ENCODE assay signal across 25 cellular contexts in genomic region chr21:44335266-44336059, GRCh38. TPM values are rescaled to one million over a fixed set of nuclear protein-coding genes. Genes with fewer than 3 reads are reported as not detected.
DNase-seq lines count a peak whose midpoint lies in the region; ATAC-seq, FAIRE-seq and TF ChIP-seq lines count a peak whose summit lies in the region.
"Had no signal": no experiment of that assay in that cellular context is flagged by ENCODE, and none has a peak within 500 bp of the region (broad histone marks: within the 10 kb centered on the region; RNA-seq: fewer than 3 reads in every experiment).

No MANE protein-coding gene starts in this region.

- TF ChIP-seq EP300 in tibial nerve (IDR thresholded peaks at IDR 0.05) = no peak

- TF ChIP-seq POLR2A in tibial nerve (IDR thresholded peaks at IDR 0.05) = no peak

- H3K4me1 Mint-ChIP-seq in neural crest cell (peaks cover 32% of the 10 kb centered on the region), immature natural killer cell (peaks cover 17 to 25% of the 10 kb centered on the region in 2 donors)

- H3K4me3 Mint-ChIP-seq in neural crest cell = peak overlapping the region; percentile 51
- no peak overlapping the region for H3K4me3 Mint-ChIP-seq in immature natural killer cell
- H3K4me3 Mint-ChIP-seq: CD14-positive monocyte had no signal

- H3K27me3 ChIP-seq in right cardiac atrium (ENCODE audit: control insufficient read depth, insufficient read depth) (no peaks in the 10 kb centered on the region), right atrium auricular region (no peaks in the 10 kb centered on the region), tibial nerve (no peaks in the 10 kb centered on the region)

- H3K27ac ChIP-seq in right cardiac atrium (ENCODE audit: low read length) (no peak overlapping the region), right atrium auricular region (no peak overlapping the region), VCaP (peak overlapping the region; percentile 51; the same call in 1 of the 2 replicates), tibial nerve (peak overlapping the region in 3 of 4 donors; percentile 17 to 97 (median 95))
- H3K27ac ChIP-seq: A549, GM23248 had no signal

- H3K9me3 ChIP-seq in right cardiac atrium (ENCODE audit: control insufficient read depth, low read length) = no peaks in the 10 kb centered on the region
- H3K9me3 ChIP-seq in right atrium auricular region = no peaks in the 10 kb centered on the region
- no peaks in the 10 kb centered on the region for H3K9me3 ChIP-seq in tibial nerve
- H3K9me3 ChIP-seq: A549 had no signal

- FAIRE-seq in GM19239 (lab: Jason Lieb, UNC) = no peak
- FAIRE-seq: A549, D721Med, GM12891, H1 had no signal

- H3K27ac Mint-ChIP-seq in neural crest cell (ENCODE audit: unreplicated experiment) (no peak overlapping the region), immature natural killer cell (no peak overlapping the region)
- H3K27ac Mint-ChIP-seq: CD14-positive monocyte had no signal

- intact Hi-C loops in right cardiac atrium (cut with DNase I) = no loop called here

- H3K9me3 Mint-ChIP-seq in neural crest cell (no peaks in the 10 kb centered on the region), immature natural killer cell (no peaks in the 10 kb centered on the region)
- H3K9me3 Mint-ChIP-seq: CD14-positive monocyte; CD4-positive, alpha-beta T cell; CD8-positive, alpha-beta memory T cell had no signal

- H3K36me3 ChIP-seq in right atrium auricular region (peaks cover 23% of the 10 kb centered on the region), tibial nerve (peaks cover 0 to 47% (median 0%) of the 10 kb centered on the region in 3 donors)

- H3K4me1 ChIP-seq in right cardiac atrium (ENCODE audit: control insufficient read depth, insufficient read depth, low read length) = peaks cover 5% of the 10 kb centered on the region
- peaks cover 0 to 18% of the 10 kb centered on the region in 2 donors for H3K4me1 ChIP-seq in right atrium auricular region
- H3K4me1 ChIP-seq in tibial nerve = peaks cover 0 to 58% (median 20%) of the 10 kb centered on the region in 4 donors

- peaks cover 3% of the 10 kb centered on the region for H3K27me3 Mint-ChIP-seq in neural crest cell (ENCODE audit: low read depth)
- peaks cover 9 to 16% (median 12%) of the 10 kb centered on the region in 3 donors for H3K27me3 Mint-ChIP-seq in immature natural killer cell (ENCODE audit: low read depth in 3 of 3)
- H3K27me3 Mint-ChIP-seq: CD4-positive, alpha-beta T cell; CD8-positive, alpha-beta memory T cell had no signal

- H3K36me3 Mint-ChIP-seq in neural crest cell (ENCODE audit: low read depth) (peaks cover 3% of the 10 kb centered on the region), immature natural killer cell (peaks cover 0 to 10% (median 0%) of the 10 kb centered on the region in 3 donors)

- no peak overlapping the region for H3K4me3 ChIP-seq in right cardiac atrium (ENCODE audit: low read length)
- H3K4me3 ChIP-seq in right atrium auricular region = no peak overlapping the region
- H3K4me3 ChIP-seq in tibial nerve = no peak overlapping the region
- H3K4me3 ChIP-seq: A549, GM23248 had no signal

- no peak for ATAC-seq in right cardiac atrium
- ATAC-seq: A549 had no signal

- DNase-seq in right cardiac atrium = peak in 2 of 3 donors; percentile 54 to 63
- no peak for DNase-seq in right atrium auricular region (ENCODE audit: low spot score)
- DNase-seq in neural crest cell (ENCODE audit: low read depth, low spot score) = no peak
- no peak for DNase-seq in tibial nerve (ENCODE audit: low spot score in 2 of 2)
- DNase-seq in GM19239 (ENCODE audit: insufficient read length, low spot score) = no peak
- DNase-seq in immature natural killer cell = no peak
- no peak for DNase-seq in superior temporal gyrus (ENCODE audit: extremely low spot score)
- DNase-seq: 8988T; ACHN; CD4-positive, alpha-beta T cell; CD8-positive, alpha-beta memory T cell; DMS 273 treated with DMSO at 0.1 percent for 48 hours; DMS79; EL; GDM1; GM23248; H7; HCEC 1CT had no signal

- 96% methylated on average over 23 of the region's 24 CpGs for WGBS in right cardiac atrium
- 79 to 84% methylated on average over 10 to 24 of the region's 24 CpGs for WGBS in tibial nerve, 2 donors

- TF ChIP-seq CTCF in right atrium auricular region (IDR thresholded peaks at IDR 0.05) (no peak), VCaP (conservative IDR thresholded peaks at IDR 0.05) (no peak), neural crest cell (conservative IDR thresholded peaks at IDR 0.05) (no peak), tibial nerve (IDR thresholded peaks at IDR 0.05) (no peak)

RNA-seq across cellular contexts. Expression of gene CFAP410, which starts 3.7 kb away (rescaled TPM):
- total RNA-seq in right cardiac atrium (10 to 100 TPM; 13.2 to 19.8 (median 17.6) TPM), right atrium auricular region (10 to 100 TPM; 21.4 to 23.2 TPM), neural crest cell (23.9 and 24.6 TPM in 2 replicates), tibial nerve (10 to 100 TPM; 38.0 to 69.8 (median 61.2) TPM)
- polyA plus RNA-seq in right cardiac atrium (16.8 TPM), immature natural killer cell (10 to 100 TPM; 30.0 to 36.4 (median 31.6) TPM)

RNA-seq across cellular contexts. Expression of gene TRPM2, which starts 18.0 kb away (rescaled TPM):
- total RNA-seq in right cardiac atrium (1 to 10 TPM; 1.0 to 1.7 (median 1.4) TPM), right atrium auricular region (under 1 TPM; 0.75 to 0.89 TPM), neural crest cell (not detected in 2 replicates), tibial nerve (10 to 100 TPM in 1 of 4 donors, 1 to 10 TPM in 3; 4.9 to 10.3 (median 7.8) TPM)
- polyA plus RNA-seq in right cardiac atrium (0.61 TPM), immature natural killer cell (10 to 100 TPM in 1 of 3 donors, 1 to 10 TPM in 2; 3.0 to 11.1 (median 4.4) TPM)
- polyA plus RNA-seq: BJ, GM23248 had no signal

RNA-seq across cellular contexts. Expression of gene PFKL, which starts 35.6 kb away (rescaled TPM):
- 10 to 100 TPM; 43.2 to 54.9 (median 49.6) TPM for total RNA-seq in right cardiac atrium
- polyA plus RNA-seq in right cardiac atrium = 42.8 TPM
- total RNA-seq in right atrium auricular region = 10 to 100 TPM; 28.0 to 45.7 TPM
- total RNA-seq in neural crest cell = 94.7 and 96.1 TPM in 2 replicates
- total RNA-seq in tibial nerve = 100 to 1,000 TPM in 3 of 4 donors, 10 to 100 TPM in 1; 94.6 to 155 (median 141) TPM
- polyA plus RNA-seq in immature natural killer cell = 10 to 100 TPM; 57.9 to 88.8 (median 84.6) TPM

RNA-seq across cellular contexts. Expression of gene AIRE, which starts 49.8 kb away (rescaled TPM):
- total RNA-seq in right cardiac atrium (under 1 TPM in 3 of 4 donors, not detected in 1; 0.11 to 0.14 (median 0.14) TPM), right atrium auricular region (not detected), neural crest cell (not detected in 2 replicates), tibial nerve (under 1 TPM in 1 of 4 donors, not detected in 3; 0.30 TPM)
- polyA plus RNA-seq in right cardiac atrium (0.05 TPM), immature natural killer cell (not detected)
- total RNA-seq: CD8-positive, alpha-beta memory T cell; GM23248; H1 had no signal
- polyA plus RNA-seq: A549, CD14-positive monocyte, GM23248 had no signal

Comparison
In these comparisons a context has a peak if more than half of its experiments do, and no peak if none do; other contexts are left out.
1. DNase-seq: peak in right cardiac atrium (2 of 3); none in right atrium auricular region (single experiment), neural crest cell (single experiment), tibial nerve (0 of 2), GM19239 (single experiment), immature natural killer cell (0 of 3) and superior temporal gyrus (single experiment).
2. H3K27ac ChIP-seq: peak in VCaP (single experiment) and tibial nerve (3 of 4); none in right cardiac atrium (single experiment) and right atrium auricular region (0 of 2).